ENCODE assay signal across 8 cellular contexts in the genomic region with DNA sequence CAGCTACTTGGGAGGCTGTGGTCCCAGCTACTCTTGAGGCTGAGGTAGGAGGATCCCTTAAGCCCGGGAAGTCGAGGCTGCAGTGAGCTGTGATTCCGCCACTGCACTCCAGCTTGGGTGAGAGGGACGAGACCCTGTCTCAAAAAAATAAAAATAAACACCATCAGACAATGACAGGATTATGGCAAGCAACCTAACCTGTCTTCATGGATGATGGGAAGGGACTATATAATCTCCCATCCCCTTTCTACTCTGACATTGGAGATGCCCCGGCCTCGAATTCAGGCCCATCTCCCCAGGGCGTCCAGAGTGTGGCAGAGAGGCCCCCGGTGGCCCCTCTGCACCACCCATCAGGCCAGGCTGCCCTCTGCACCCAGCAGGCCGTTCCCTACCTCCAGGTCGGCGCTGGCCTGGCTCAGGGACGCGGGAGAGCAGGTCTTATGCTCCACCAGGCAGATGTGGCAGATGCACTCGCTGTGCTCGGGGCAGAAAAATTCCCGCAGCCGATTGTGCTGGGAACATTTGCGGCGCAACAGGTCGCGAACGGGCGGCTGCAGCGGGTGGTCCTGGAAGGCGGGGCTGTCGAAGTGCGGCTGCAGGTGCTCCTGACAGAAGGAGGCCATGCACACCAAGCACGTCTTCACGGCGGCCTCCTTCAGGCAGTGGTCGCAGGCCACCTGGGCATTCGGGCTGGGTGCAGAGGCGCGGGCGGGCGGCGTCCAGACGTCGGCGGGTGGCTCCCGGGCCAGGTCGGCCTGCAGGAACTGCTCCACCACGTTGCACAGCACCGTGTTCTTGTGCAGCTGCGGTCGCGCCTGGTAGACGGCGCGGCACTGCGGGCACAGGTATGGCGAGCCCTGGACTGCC. TPM values are rescaled to one million over a fixed set of nuclear protein-coding genes. Genes with fewer than 3 reads are reported as not detected.
DNase-seq lines count a peak whose midpoint lies in the region; ATAC-seq and TF ChIP-seq lines count a peak whose summit lies in the region.

No MANE protein-coding gene starts in this region.

- 4 to 10% (median 9%) methylated on average over 33 to 52 of the region's 52 CpGs for WGBS in ovary, 3 donors

- POLR2A ChIA-PET in activated B cell treated with CpG ODN at 0.5 μM for 24 hours (lab: Charles Lee), result interaction anchor here (0.5 to 1.9 kb wide), 11 partner anchors 9 to 1048 kb away, joined by 3 to 11 read pairs (median 3); partner anchors contain the start of gene COIL

- H3K9ac ChIP-seq in HUES6 (ENCODE audit: low read length), result peak overlapping the region; percentile 37

- TF ChIP-seq EP300 in ovary (IDR thresholded peaks at IDR 0.05), result no peak

- H3K4me1 ChIP-seq in HUES6 (ENCODE audit: control insufficient read depth, insufficient read depth, low read length), result peaks cover 19% of the 10 kb centered on the region
- H3K4me1 ChIP-seq in ovary (ENCODE audit: insufficient read depth), result peaks cover 12% of the 10 kb centered on the region

- no peak for TF ChIP-seq POLR2A in ovary (IDR thresholded peaks at IDR 0.05)

- peak; percentile 33 for ATAC-seq in GM21526 (IDR thresholded peaks at IDR 0.05; ENCODE audit: low FRiP score, unreplicated experiment)
- ATAC-seq in activated B cell treated with CpG ODN at 0.5 μM for 24 hours (ENCODE audit: low read depth), result peak; percentile 62

- CTCF ChIA-PET in activated B cell treated with CpG ODN at 0.5 μM for 24 hours (lab: Charles Lee), result interaction anchor here (1.2 kb wide), 1 partner anchor 94 kb away, joined by 3 read pairs; no protein-coding TSS in a partner anchor

- H3K36me3 ChIP-seq in HUES6 (ENCODE audit: control insufficient read depth, insufficient read depth, low read length) (peaks cover 9% of the 10 kb centered on the region; the same call in 1 of the 2 replicates), ovary (no peaks in the 10 kb centered on the region)

- DNase-seq in GM12865 (ENCODE audit: low read depth), result no peak
- DNase-seq in activated B cell treated with CpG ODN at 0.5 μM for 24 hours, result no peak
- peak; percentile 62 for DNase-seq in germinal center (ENCODE audit: low spot score)
- DNase-seq in ovary, result no peak
- no peak for DNase-seq in mucosa of gallbladder (ENCODE audit: low spot score)
- no peak for DNase-seq in AG08396 (ENCODE audit: low spot score)

- intact Hi-C loops in activated B cell treated with CpG ODN at 0.5 μM for 24 hours (cut with micrococcal nuclease) (loop anchor here (2.0 to 5.0 kb wide), 2 partner anchors 16 to 174 kb away; partner anchors contain the start of gene AKAP1), ovary (cut with DNase I) (loop anchor here in 1 of 4 donors (5.0 kb wide), 1 partner anchor 81 kb away; the partner anchor contains the start of genes C17orf67 and DGKE)

- H3K27me3 ChIP-seq in HUES6 (ENCODE audit: control insufficient read depth, insufficient read depth, low read length), result peaks cover 38% of the 10 kb centered on the region
- no peaks in the 10 kb centered on the region for H3K27me3 ChIP-seq in ovary

- H3K9me3 ChIP-seq in HUES6 (ENCODE audit: control insufficient read depth, insufficient read depth, low read depth, low read length) (no peaks in the 10 kb centered on the region), ovary (no peaks in the 10 kb centered on the region)

- peaks cover 11% of the 10 kb centered on the region for H3K36me3 Mint-ChIP-seq in activated B cell treated with CpG ODN at 0.5 μM for 24 hours (ENCODE audit: low read depth)

- H3K4me3 ChIP-seq in GM12865 (ENCODE audit: low read depth, low read length), result peak overlapping the region; percentile 80
- H3K4me3 ChIP-seq in HUES6 (ENCODE audit: low read depth, low read length), result peak overlapping the region; percentile 78
- H3K4me3 ChIP-seq in ovary, result peak overlapping the region; percentile 91

- H3K4me1 Mint-ChIP-seq in activated B cell treated with CpG ODN at 0.5 μM for 24 hours, result peaks cover 62% of the 10 kb centered on the region

- H3K27me3 Mint-ChIP-seq in activated B cell treated with CpG ODN at 0.5 μM for 24 hours, result no peaks in the 10 kb centered on the region

- no peak overlapping the region for H3K27ac ChIP-seq in HUES6 (ENCODE audit: low read depth, low read length)
- peak overlapping the region; percentile 2 to 75 for H3K27ac ChIP-seq in ovary

- TF ChIP-seq CTCF in GM12865 (IDR thresholded peaks at IDR 0.05; ENCODE audit: insufficient read depth, low read depth, low read length, missing control alignments) (no peak), activated B cell treated with CpG ODN at 0.5 μM for 24 hours (IDR thresholded peaks at IDR 0.05) (no peak), ovary (IDR thresholded peaks at IDR 0.05) (no peak)

- peak overlapping the region; percentile 94 for H3K4me3 Mint-ChIP-seq in activated B cell treated with CpG ODN at 0.5 μM for 24 hours

- H3K9me3 Mint-ChIP-seq in activated B cell treated with CpG ODN at 0.5 μM for 24 hours, result peaks cover 5% of the 10 kb centered on the region

- peak overlapping the region; percentile 90 for H3K27ac Mint-ChIP-seq in activated B cell treated with CpG ODN at 0.5 μM for 24 hours

RNA-seq across cellular contexts. Expression of gene TRIM25, which starts 0.6 kb away (rescaled TPM):
- total RNA-seq in activated B cell treated with CpG ODN at 0.5 μM for 24 hours, result 63.5 and 71.4 TPM in 2 replicates
- total RNA-seq in ovary, result 10 to 100 TPM; 23.6 to 57.6 (median 45.9) TPM
- 10 to 100 TPM; 12.5 to 71.7 TPM for polyA plus RNA-seq in ovary
- 94.4 TPM for total RNA-seq in mucosa of gallbladder

RNA-seq across cellular contexts. Expression of gene COIL, which starts 47.6 kb away (rescaled TPM):
- total RNA-seq in activated B cell treated with CpG ODN at 0.5 μM for 24 hours, result 21.6 and 21.9 TPM in 2 replicates
- 10 to 100 TPM; 10.9 to 17.8 (median 12.9) TPM for total RNA-seq in ovary
- polyA plus RNA-seq in ovary, result 10 to 100 TPM; 12.4 to 14.3 TPM
- 12.5 TPM for total RNA-seq in mucosa of gallbladder
